8 cellular contexts compared by ENCODE assay signal in the genomic region with DNA sequence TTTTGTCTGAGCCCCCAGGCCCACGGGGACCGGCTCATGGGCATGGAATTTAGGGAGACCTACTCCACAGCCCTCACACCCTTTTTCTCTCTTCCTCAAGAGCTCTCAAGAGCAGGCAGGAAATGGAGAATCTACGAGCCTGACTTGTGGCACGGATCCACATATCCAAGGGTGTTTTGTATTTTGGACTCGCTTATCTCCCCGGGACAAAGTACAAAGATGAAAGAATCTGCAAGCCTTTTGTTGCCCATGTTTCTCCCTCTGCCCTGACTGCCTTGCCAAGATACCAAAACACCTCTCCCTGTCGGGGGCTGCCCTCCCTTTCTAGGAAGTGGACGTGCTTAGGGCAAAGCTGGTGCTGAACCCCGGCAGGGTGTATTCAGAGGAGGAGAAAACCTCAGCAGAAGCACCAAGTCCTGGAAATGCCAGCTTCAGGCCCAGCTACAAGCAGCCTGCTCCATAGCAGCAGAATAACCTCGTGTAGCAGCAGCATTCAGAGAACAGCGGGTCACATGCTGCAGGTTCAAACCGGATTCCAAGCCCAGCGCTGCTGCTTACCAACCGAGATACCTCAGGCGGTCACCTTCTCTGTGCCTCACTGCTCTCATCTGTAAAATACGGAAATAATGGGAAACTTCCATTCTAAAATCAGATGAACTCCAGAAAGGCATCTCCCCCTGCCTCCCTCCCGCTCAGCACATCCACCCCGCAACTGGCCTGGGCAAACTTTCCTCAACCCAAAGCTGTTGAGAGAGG.
A peak's percentile ranks its signal among the peaks of the same experiment; 100 is the strongest.
DNase-seq lines count a peak whose midpoint lies in the region; ATAC-seq and TF ChIP-seq lines count a peak whose summit lies in the region.

No MANE protein-coding gene starts in this region.

- H3K4me3 ChIP-seq in cardiac fibroblast (replicated peaks in 1 of 2; ENCODE audit: low read depth in 2 of 2, low read length in 2 of 2) (no peak overlapping the region), tibial artery (no peak overlapping the region)

- H3K36me3 ChIP-seq in tibial artery = peaks cover 6 to 15% (median 12%) of the 10 kb centered on the region in 3 donors

- H3K27me3 ChIP-seq in tibial artery = no peaks in the 10 kb centered on the region

- peaks cover 0 to 35% (median 26%) of the 10 kb centered on the region in 4 donors for H3K4me1 ChIP-seq in tibial artery

- intact Hi-C loops in tibial artery (cut with DNase I; ENCODE audit: low total_unique reads) = loop anchor here (5.0 kb wide), 1 partner anchor 122 kb away; no protein-coding TSS in a partner anchor

- peak overlapping the region; percentile 5 to 35 for H3K27ac ChIP-seq in tibial artery

- H3K9me3 ChIP-seq in tibial artery = no peaks in the 10 kb centered on the region

- ATAC-seq in GM18873 (IDR thresholded peaks at IDR 0.05; ENCODE audit: low FRiP score, unreplicated experiment) = no peak

- DNase-seq in NCI-H2029 (lab: John Stamatoyannopoulos, UW) = peak; percentile 23
- no peak for DNase-seq in NCI-H2029 treated with DMSO at 0.1 percent for 48 hours (lab: John Stamatoyannopoulos, UW)
- peak; percentile 33 to 71 for DNase-seq in cardiac fibroblast (ENCODE audit: low read depth in 2 of 2)
- DNase-seq in left kidney (ENCODE audit: low read depth, low spot score) = peak; percentile 37
- DNase-seq in tibial artery = no peak
- no peak for DNase-seq in DMS153 treated with DMSO at 0.1 percent for 48 hours (lab: John Stamatoyannopoulos, UW; ENCODE audit: unreplicated experiment)
- no peak for DNase-seq in inferior parietal cortex (ENCODE audit: extremely low spot score)

- TF ChIP-seq CTCF in cardiac fibroblast (IDR thresholded peaks at IDR 0.05; ENCODE audit: low read depth, low read length) (no peak), tibial artery (IDR thresholded peaks at IDR 0.05) (no peak)

Comparison
In these comparisons a context has a peak if more than half of its experiments do, and no peak if none do; other contexts are left out.
1. DNase-seq: peak in NCI-H2029 (single experiment), cardiac fibroblast (2 of 2) and left kidney (single experiment); none in NCI-H2029 treated with DMSO at 0.1 percent for 48 hours (single experiment), tibial artery (0 of 2), DMS153 treated with DMSO at 0.1 percent for 48 hours (single experiment) and inferior parietal cortex (single experiment).